Comparison of ENCODE assay signal across 12 cellular contexts in the genomic region with DNA sequence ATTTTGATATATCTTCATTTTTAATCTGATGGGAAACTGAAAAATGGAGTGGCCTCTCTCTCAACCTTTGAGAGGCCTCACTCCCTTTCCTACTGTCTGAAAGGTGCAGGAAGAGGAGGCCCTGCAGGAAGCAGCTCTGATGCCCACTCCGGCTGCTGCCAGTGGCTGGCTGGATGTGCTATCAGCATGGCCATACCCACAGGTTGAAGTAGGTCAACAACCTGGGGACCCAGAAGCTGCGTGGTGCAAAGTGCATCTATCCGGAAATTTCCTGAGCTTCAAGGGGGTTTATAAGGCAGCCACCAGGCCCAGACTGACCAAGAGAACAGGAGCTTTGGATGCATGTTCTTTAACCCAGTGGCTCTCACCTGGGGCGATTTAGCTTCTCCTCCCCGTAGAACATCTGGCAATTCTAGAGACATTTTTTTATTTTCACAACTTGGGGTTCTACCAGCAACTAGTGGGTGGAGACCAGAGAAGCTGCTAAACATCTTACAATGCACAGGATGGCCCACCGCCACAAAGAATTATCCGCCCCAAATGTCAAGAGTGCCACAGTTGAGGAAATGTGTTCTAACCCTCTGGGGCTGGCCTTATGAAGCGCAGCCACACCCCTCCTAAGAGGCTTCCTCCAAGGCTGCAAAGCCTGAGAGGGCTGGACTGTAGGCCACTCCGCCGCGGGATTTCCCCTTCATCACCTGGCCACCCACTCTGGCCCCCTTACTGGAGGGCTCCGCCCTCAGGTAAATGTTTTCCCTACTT. TPM values are rescaled to one million over a fixed set of nuclear protein-coding genes. Genes with fewer than 3 reads are reported as not detected.
DNase-seq lines count a peak whose midpoint lies in the region; ATAC-seq and TF ChIP-seq lines count a peak whose summit lies in the region.
"Had no signal": no experiment of that assay in that cellular context is flagged by ENCODE, and none has a peak within 500 bp of the region (broad histone marks: within the 10 kb centered on the region; RNA-seq: fewer than 3 reads in every experiment).

No MANE protein-coding gene starts in this region.

- CTCF ChIA-PET in CD8-positive, alpha-beta memory T cell (lab: Charles Lee) = interaction anchor here (0.9 to 7.0 kb wide), 12 partner anchors 10 to 255 kb away, joined by 3 to 43 read pairs (median 6); no protein-coding TSS in a partner anchor

- POLR2A ChIA-PET in CD8-positive, alpha-beta memory T cell (lab: Charles Lee) = interaction anchor here (1.4 to 2.1 kb wide), 5 partner anchors 8 to 180 kb away, joined by 3 to 8 read pairs (median 5); partner anchors contain the start of gene BATF

- no peak overlapping the region for H3K9ac ChIP-seq in mesendoderm (ENCODE audit: low read length)

- TF ChIP-seq POLR2A in body of pancreas (IDR thresholded peaks at IDR 0.05) = no peak

- H2BK15ac ChIP-seq in mesendoderm (replicated peaks; ENCODE audit: low read depth) = no peak overlapping the region

- peaks cover 33 to 48% (median 46%) of the 10 kb centered on the region in 3 donors for H3K4me1 Mint-ChIP-seq in CD8-positive, alpha-beta memory T cell

- no peak overlapping the region for H2BK5ac ChIP-seq in mesendoderm (ENCODE audit: low read length)

- H3K18ac ChIP-seq in mesendoderm (ENCODE audit: low read length) = no peak overlapping the region

- H3K27ac Mint-ChIP-seq in CD8-positive, alpha-beta memory T cell = peak overlapping the region; percentile 87 to 100 (median 94)

- no peak overlapping the region for H2AK5ac ChIP-seq in mesendoderm (ENCODE audit: low read length)

- WGBS in mesendoderm (ENCODE audit: extremely low coverage, insufficient coverage, low lambda C conversion rate) = no CpG with 5 or more reads among the region's 12 CpGs
- WGBS in body of pancreas, 2 donors = 80 to 84% methylated on average over 11 to 12 of the region's 12 CpGs

- H4K5ac ChIP-seq in mesendoderm (ENCODE audit: low read length) = no peak overlapping the region

- no peaks in the 10 kb centered on the region for H3K36me3 ChIP-seq in CD8-positive, alpha-beta memory T cell (ENCODE audit: insufficient read depth, low read length)
- no peaks in the 10 kb centered on the region for H3K36me3 ChIP-seq in mesendoderm (ENCODE audit: control insufficient read depth, insufficient read depth, low read length)
- no peaks in the 10 kb centered on the region for H3K36me3 ChIP-seq in body of pancreas (replicated peaks in 1 of 2; ENCODE audit: insufficient read depth in 1 of 2, low read depth in 2 of 2)

- H3K4me1 ChIP-seq in CD8-positive, alpha-beta memory T cell (ENCODE audit: insufficient read depth, low read length) = peaks cover 28% of the 10 kb centered on the region
- H3K4me1 ChIP-seq in mesendoderm (ENCODE audit: control insufficient read depth, low read depth, low read length) (no peaks in the 10 kb centered on the region), body of pancreas (no peaks in the 10 kb centered on the region)
- H3K4me1 ChIP-seq: Caco-2 had no signal

- H3K79me1 ChIP-seq in mesendoderm (ENCODE audit: low read length) = no peaks in the 10 kb centered on the region

- no peak overlapping the region for H3K4me2 ChIP-seq in mesendoderm (ENCODE audit: low read length)

- H3K23ac ChIP-seq in mesendoderm (ENCODE audit: low read length) = no peak overlapping the region

- H2BK120ac ChIP-seq in mesendoderm (ENCODE audit: low read depth, low read length) = no peak overlapping the region

- H3K79me2 ChIP-seq in mesendoderm (ENCODE audit: control insufficient read depth, insufficient read depth, low read length) = no peaks in the 10 kb centered on the region

- H3K27ac ChIP-seq in CD8-positive, alpha-beta memory T cell (ENCODE audit: low read depth, low read length) = peak overlapping the region; percentile 62
- H3K27ac ChIP-seq in mesendoderm (ENCODE audit: low read depth, low read length) (no peak overlapping the region), body of pancreas (no peak overlapping the region)

- peak in 3 of 5 donors; percentile 38 to 68 (median 38) for DNase-seq in CD8-positive, alpha-beta memory T cell
- DNase-seq in central memory CD4-positive, alpha-beta T cell = peak; percentile 21
- DNase-seq in NCI-H1105 treated with DMSO at 0.1 percent for 48 hours (lab: John Stamatoyannopoulos, UW) (no peak), mesendoderm (no peak), body of pancreas (no peak), NCI-H2029 (lab: John Stamatoyannopoulos, UW) (no peak)
- DNase-seq: Caco-2, foreskin melanocyte, NCI-H146 had no signal

- peak; percentile 37 for ATAC-seq in GM19397 (IDR thresholded peaks at IDR 0.05; ENCODE audit: unreplicated experiment)
- ATAC-seq in HG03064 (IDR thresholded peaks at IDR 0.05; ENCODE audit: low read depth, unreplicated experiment) = peak; percentile 40
- ATAC-seq in body of pancreas = no peak
- ATAC-seq: HCT116 had no signal

- H3K9me3 ChIP-seq in CD8-positive, alpha-beta memory T cell (ENCODE audit: low read length) = no peaks in the 10 kb centered on the region
- H3K9me3 ChIP-seq in body of pancreas = no peaks in the 10 kb centered on the region
- H3K9me3 ChIP-seq: Caco-2 had no signal

- H3K9me3 Mint-ChIP-seq in CD8-positive, alpha-beta memory T cell = peaks cover 5 to 26% (median 11%) of the 10 kb centered on the region in 5 donors

- H3K36me3 Mint-ChIP-seq in CD8-positive, alpha-beta memory T cell = peaks cover 0 to 12% (median 0%) of the 10 kb centered on the region in 3 donors

- no peak overlapping the region for H3K56ac ChIP-seq in mesendoderm (ENCODE audit: low read length)

- no peak overlapping the region for H3K4ac ChIP-seq in mesendoderm (ENCODE audit: low read depth, low read length)

- no peak overlapping the region for H4K8ac ChIP-seq in mesendoderm (ENCODE audit: low read depth, low read length)

- H3K4me3 ChIP-seq in CD8-positive, alpha-beta memory T cell (ENCODE audit: low read length) = no peak overlapping the region
- H3K4me3 ChIP-seq in mesendoderm (ENCODE audit: low read length) = no peak overlapping the region
- H3K4me3 ChIP-seq in body of pancreas = no peak overlapping the region

- peak overlapping the region; percentile 66 to 99 (median 87) for H3K4me3 Mint-ChIP-seq in CD8-positive, alpha-beta memory T cell

- H3K27me3 ChIP-seq in CD8-positive, alpha-beta memory T cell (ENCODE audit: insufficient read depth, low read length, poor library complexity, severe bottlenecking) = no peaks in the 10 kb centered on the region
- H3K27me3 ChIP-seq in mesendoderm (ENCODE audit: insufficient read depth, low read length, poor library complexity) (no peaks in the 10 kb centered on the region), body of pancreas (no peaks in the 10 kb centered on the region)

- intact Hi-C loops in body of pancreas (cut with DNase I) = no loop called here

- no peaks in the 10 kb centered on the region for H3K27me3 Mint-ChIP-seq in CD8-positive, alpha-beta memory T cell

- no peak for TF ChIP-seq CTCF in body of pancreas (IDR thresholded peaks at IDR 0.05)

RNA-seq across cellular contexts. Expression of gene BATF, which starts 8.2 kb away (rescaled TPM):
- total RNA-seq in CD8-positive, alpha-beta memory T cell = 100 to 1,000 TPM; 165 to 172 TPM
- 60.4 TPM for polyA plus RNA-seq in CD8-positive, alpha-beta memory T cell
- polyA plus RNA-seq in mesendoderm (2013, experiment 1 of 2) = not detected
- not detected for polyA plus RNA-seq in mesendoderm (2013, experiment 2 of 2)
- total RNA-seq in body of pancreas = not detected

Comparison
In these comparisons a context has a peak if more than half of its experiments do, and no peak if none do; other contexts are left out.
1. DNase-seq: peak in CD8-positive, alpha-beta memory T cell (3 of 5) and central memory CD4-positive, alpha-beta T cell (single experiment); none in NCI-H1105 treated with DMSO at 0.1 percent for 48 hours (single experiment), mesendoderm (single experiment), body of pancreas (0 of 4) and NCI-H2029 (single experiment).
2. RNA of gene BATF, which starts 8.2 kb away (total RNA-seq): 165 to 172 TPM in CD8-positive, alpha-beta memory T cell; not detected in body of pancreas; every median in the first group is over 100 times any median in the second.